Comparison of ENCODE assay signal across 8 cellular contexts in the genomic region with DNA sequence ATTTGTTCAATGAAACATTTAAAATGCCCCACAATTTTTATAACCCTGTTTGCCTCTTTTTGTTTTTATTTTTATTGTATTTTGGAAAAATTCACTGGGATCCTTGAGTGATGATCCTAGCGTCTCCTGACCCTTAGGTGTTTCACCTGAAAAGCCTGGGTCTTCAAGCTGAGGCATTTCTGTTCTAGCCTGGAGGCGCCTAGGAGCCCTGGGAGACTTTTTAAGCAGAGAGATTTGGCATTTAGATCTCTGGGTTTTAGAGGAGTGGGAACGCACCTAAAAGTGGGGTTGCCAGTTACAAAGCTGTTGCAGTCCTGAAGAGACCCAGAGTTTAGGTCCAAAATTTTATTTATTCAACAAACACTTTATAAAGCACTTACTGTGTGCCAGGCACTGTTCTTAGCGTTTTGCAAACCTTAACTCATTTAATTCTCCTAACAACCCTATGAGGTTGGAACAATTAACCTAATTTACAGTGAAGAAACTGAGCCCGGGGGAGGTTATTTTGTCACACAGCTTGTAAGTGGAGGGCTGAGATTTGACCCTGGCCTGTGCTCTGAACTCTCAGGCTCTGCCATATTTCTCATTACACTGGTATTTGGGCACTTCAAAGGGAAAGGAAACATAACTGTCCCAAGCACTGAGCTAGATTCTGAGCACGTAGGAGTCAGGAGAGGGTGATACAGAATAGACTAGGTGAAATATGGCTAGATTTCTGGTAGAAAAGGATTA. TPM values are rescaled to one million over a fixed set of nuclear protein-coding genes. Genes with fewer than 3 reads are reported as not detected.
A peak's percentile ranks its signal among the peaks of the same experiment; 100 is the strongest.
DNase-seq lines count a peak whose midpoint lies in the region; ATAC-seq and TF ChIP-seq lines count a peak whose summit lies in the region.

No MANE protein-coding gene starts in this region.

- H3K9me2 ChIP-seq in Karpas-422 (replicated peaks; ENCODE audit: insufficient read depth, low read length), result no peaks in the 10 kb centered on the region

- peaks cover 7 to 41% (median 22%) of the 10 kb centered on the region in 10 experiments; a peak in 19 of 20 replicates for H3K4me1 ChIP-seq in BLaER1 treated with 17β-estradiol and CSF1 and Interleukin-3, amounts not matched to agents 10 nM and 100 nM
- H3K4me1 ChIP-seq in Karpas-422 (ENCODE audit: low read length) (peaks cover 27% of the 10 kb centered on the region), colonic mucosa (no peaks in the 10 kb centered on the region)

- peak overlapping the region; percentile 94 for H3K4me3 Mint-ChIP-seq in neural crest cell

- peaks cover 26% of the 10 kb centered on the region for H3K4me1 Mint-ChIP-seq in neural crest cell

- peaks cover 0 to 6% (median 0%) of the 10 kb centered on the region in 11 experiments; a peak in 3 of 22 replicates for H4K20me1 ChIP-seq in BLaER1 treated with 17β-estradiol and CSF1 and Interleukin-3, amounts not matched to agents 10 nM and 100 nM
- H4K20me1 ChIP-seq in Karpas-422 (ENCODE audit: insufficient read depth, low read depth, low read length), result no peaks in the 10 kb centered on the region

- H3K4me2 ChIP-seq in BLaER1 treated with 17β-estradiol and CSF1 and Interleukin-3, amounts not matched to agents 10 nM and 100 nM, result peak overlapping the region; percentile 79 to 99 (median 89)
- H3K4me2 ChIP-seq in Karpas-422 (ENCODE audit: low read depth, low read length, poor library complexity, severe bottlenecking), result peak overlapping the region; percentile 83

- peaks cover 0 to 8% (median 4%) of the 10 kb centered on the region in 11 experiments; a peak in 10 of 22 replicates for H3K9me3 ChIP-seq in BLaER1 treated with 17β-estradiol and CSF1 and Interleukin-3, amounts not matched to agents 10 nM and 100 nM (replicated peaks in 1 of 11)
- no peaks in the 10 kb centered on the region for H3K9me3 ChIP-seq in Karpas-422 (ENCODE audit: low read length)
- H3K9me3 ChIP-seq in colonic mucosa, result no peaks in the 10 kb centered on the region

- H3K9me3 Mint-ChIP-seq in neural crest cell, result peaks cover 9% of the 10 kb centered on the region

- no peaks in the 10 kb centered on the region for H3K27me3 Mint-ChIP-seq in neural crest cell (ENCODE audit: low read depth)

- H3K27ac Mint-ChIP-seq in neural crest cell (ENCODE audit: unreplicated experiment), result peak overlapping the region; percentile 88

- TF ChIP-seq CTCF in colonic mucosa (IDR thresholded peaks at IDR 0.05), result no peak
- no peak for TF ChIP-seq CTCF in neural crest cell (conservative IDR thresholded peaks at IDR 0.05)

- H3K9ac ChIP-seq in BLaER1 treated with 17β-estradiol and CSF1 and Interleukin-3, amounts not matched to agents 10 nM and 100 nM, result peak overlapping the region; percentile 64 to 98 (median 98)
- H3K9ac ChIP-seq in Karpas-422 (ENCODE audit: low read length) (peak overlapping the region; percentile 92), colonic mucosa (ENCODE audit: low read depth in 2 of 2, low read length in 2 of 2) (no peak overlapping the region)

- DNase-seq in Karpas-422 (no peak), colonic mucosa (no peak), neural crest cell (ENCODE audit: low read depth, low spot score) (no peak), NCI-H1930 (lab: John Stamatoyannopoulos, UW) (no peak), NOMO-1 treated with DMSO at 0.1 percent for 48 hours (lab: John Stamatoyannopoulos, UW; ENCODE audit: unreplicated experiment) (no peak), HCEC 1CT (no peak)

- H3K36me3 ChIP-seq in BLaER1 treated with 17β-estradiol and CSF1 and Interleukin-3, amounts not matched to agents 10 nM and 100 nM, result peaks cover 7 to 19% (median 16%) of the 10 kb centered on the region in 11 experiments
- peaks cover 10% of the 10 kb centered on the region for H3K36me3 ChIP-seq in Karpas-422 (ENCODE audit: insufficient read depth, low read length)
- H3K36me3 ChIP-seq in colonic mucosa, result no peaks in the 10 kb centered on the region

- no peak overlapping the region for H2AFZ ChIP-seq in Karpas-422 (ENCODE audit: low read length)

- H3K79me2 ChIP-seq in Karpas-422 (ENCODE audit: low read length), result peaks cover 11% of the 10 kb centered on the region; the same call in 1 of the 2 replicates

- intact Hi-C loops in colonic mucosa (cut with DNase I), result no loop called here

- H3K27me3 ChIP-seq in BLaER1 treated with 17β-estradiol and CSF1 and Interleukin-3, amounts not matched to agents 10 nM and 100 nM, result no peaks in the 10 kb centered on the region
- H3K27me3 ChIP-seq in Karpas-422 (ENCODE audit: low read length) (no peaks in the 10 kb centered on the region), colonic mucosa (peaks cover 7% of the 10 kb centered on the region)

- peak overlapping the region; percentile 66 to 95 (median 90) for H3K4me3 ChIP-seq in BLaER1 treated with 17β-estradiol and CSF1 and Interleukin-3, amounts not matched to agents 10 nM and 100 nM
- H3K4me3 ChIP-seq in Karpas-422 (ENCODE audit: low read length) (peak overlapping the region; percentile 79), colonic mucosa (no peak overlapping the region)

- no peak for ATAC-seq in HG03108 (IDR thresholded peaks at IDR 0.05; ENCODE audit: unreplicated experiment)

- H3K36me3 Mint-ChIP-seq in neural crest cell (ENCODE audit: low read depth), result peaks cover 18% of the 10 kb centered on the region

- H3K27ac ChIP-seq in BLaER1 treated with 17β-estradiol and CSF1 and Interleukin-3, amounts not matched to agents 10 nM and 100 nM, result peak overlapping the region; percentile 25 to 98 (median 97); a peak in 19 of 22 replicates
- H3K27ac ChIP-seq in Karpas-422 (ENCODE audit: low read length), result no peak overlapping the region
- peak overlapping the region; percentile 95 for H3K27ac ChIP-seq in colonic mucosa

RNA-seq across cellular contexts. Expression of a gene that starts 0.8 kb away (rescaled TPM):
- 80.3 and 99.6 TPM in 2 replicates for total RNA-seq in Karpas-422 (2014; rRNA removed; shearing (Covaris generic); ENCODE audit: low replicate concordance)
- total RNA-seq in colonic mucosa (10 to 100 TPM in 1 of 2 donors, 1 to 10 TPM in 1; 6.9 to 17.4 TPM), neural crest cell (245 and 248 TPM in 2 replicates)

RNA-seq across cellular contexts. Expression of a gene that starts 10.5 kb away (rescaled TPM):
- 74.0 and 75.7 TPM in 2 replicates for total RNA-seq in Karpas-422 (2014; rRNA removed; shearing (Covaris generic); ENCODE audit: low replicate concordance)
- 10 to 100 TPM; 13.9 to 38.6 TPM for total RNA-seq in colonic mucosa
- total RNA-seq in neural crest cell, result 939 and 976 TPM in 2 replicates

RNA-seq across cellular contexts. Expression of a gene that starts 24.9 kb away (rescaled TPM):
- total RNA-seq in Karpas-422 (2014; rRNA removed; shearing (Covaris generic); ENCODE audit: low replicate concordance), result 18.0 and 32.4 TPM in 2 replicates
- total RNA-seq in colonic mucosa (10 to 100 TPM; 14.4 to 67.9 TPM), neural crest cell (99.6 TPM in 2 replicates)

RNA-seq across cellular contexts. Expression of a gene that starts 25.2 kb away (rescaled TPM):
- total RNA-seq in Karpas-422 (2014; rRNA removed; shearing (Covaris generic); ENCODE audit: low replicate concordance), result 81.3 and 303 TPM in 2 replicates
- 100 to 1,000 TPM; 119 to 149 TPM for total RNA-seq in colonic mucosa
- total RNA-seq in neural crest cell, result 162 and 174 TPM in 2 replicates

Comparison
In these comparisons a context has a peak if more than half of its experiments do, and no peak if none do; other contexts are left out.
1. H3K9ac ChIP-seq: peak in BLaER1 treated with 17β-estradiol and CSF1 and Interleukin-3, amounts not matched to agents 10 nM and 100 nM (11 of 11) and Karpas-422 (single experiment); none in colonic mucosa (0 of 2).
2. RNA of a gene that starts 10.5 kb away (total RNA-seq): 939 to 976 TPM in neural crest cell; 74.0 to 75.7 TPM in Karpas-422 and 13.9 to 38.6 TPM in colonic mucosa; every median in the first group is over 10 times any median in the second.